8 cellular contexts compared by ENCODE assay signal in the genomic region with DNA sequence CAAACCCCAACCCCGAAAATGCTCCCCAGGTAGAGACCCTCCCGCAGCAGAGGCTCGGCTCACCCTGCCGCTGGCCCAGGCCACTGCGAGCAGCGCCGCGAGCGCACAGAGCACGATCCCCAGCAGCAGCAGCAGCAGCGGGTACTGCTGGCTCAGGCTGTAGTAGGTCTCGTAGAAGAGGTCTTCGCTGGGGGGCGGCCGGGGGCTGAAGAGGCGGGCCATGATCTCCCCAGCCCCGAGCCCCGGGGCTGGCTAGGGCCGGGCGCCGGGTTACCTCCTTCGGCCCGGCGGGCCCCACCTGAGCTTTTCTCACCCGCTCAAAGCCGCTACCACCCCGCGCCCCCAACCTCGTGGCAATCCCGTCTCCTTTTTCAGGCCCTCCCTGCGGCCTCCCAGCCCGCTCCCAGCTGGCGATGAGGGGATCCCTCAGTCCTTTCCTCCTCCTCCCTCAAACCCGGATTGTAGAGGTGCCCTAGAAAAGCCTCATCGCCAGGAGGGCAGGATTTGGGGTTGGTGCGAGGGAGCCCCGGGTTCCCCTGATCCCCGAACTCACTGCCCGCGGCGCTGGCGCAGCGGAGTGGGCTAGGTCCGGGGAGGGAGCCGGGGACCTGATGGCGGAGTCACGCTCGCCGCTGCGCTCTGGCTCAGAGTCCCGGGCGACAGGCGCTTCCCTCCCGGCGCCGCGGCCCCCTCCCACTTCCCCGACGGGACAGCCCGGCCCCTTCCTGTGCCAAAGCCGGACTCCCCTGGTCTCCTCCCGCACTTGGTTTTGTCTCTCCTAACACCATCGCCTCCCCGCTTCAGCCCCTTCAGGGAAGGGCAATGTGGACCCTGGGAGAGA. TPM values are rescaled to one million over a fixed set of nuclear protein-coding genes. Genes with fewer than 3 reads are reported as not detected.
A peak's percentile ranks its signal among the peaks of the same experiment; 100 is the strongest.
DNase-seq lines count a peak whose midpoint lies in the region; ATAC-seq and TF ChIP-seq lines count a peak whose summit lies in the region.

ADCY4 (minus strand) TSS at position 641 of the 841 bp plus-strand sequence; CDS start at position 222, 419 bp downstream.

- H3K4me1 Mint-ChIP-seq in naive B cell, result peaks cover 29 to 53% (median 35%) of the 10 kb centered on the region in 3 donors

- H3K27ac Mint-ChIP-seq in naive B cell, result peak within 1 kb of the TSS in 4 of 6 donors; percentile 24 to 83 (median 48)

- H3K9me3 ChIP-seq in SK-N-MC (ENCODE audit: low read depth, low read length), result no peaks in the 10 kb centered on the region

- H3K9ac ChIP-seq in SK-N-MC (ENCODE audit: insufficient read length), result peak within 1 kb of the TSS; percentile 63

- no peak for TF ChIP-seq CTCF in C4-2B (conservative IDR thresholded peaks at IDR 0.05)

- H3K27me3 Mint-ChIP-seq in naive B cell, result peaks cover 19 to 30% (median 20%) of the 10 kb centered on the region in 3 donors

- H3K4me3 Mint-ChIP-seq in naive B cell, result peak within 1 kb of the TSS; percentile 59 to 87 (median 80)

- H3K4me3 ChIP-seq in SK-N-MC, result peak within 1 kb of the TSS; percentile 84

- H3K36me3 ChIP-seq in SK-N-MC (ENCODE audit: insufficient read depth, low read length), result no peaks in the 10 kb centered on the region

- H3K27ac ChIP-seq in C4-2B (peak within 1 kb of the TSS; percentile 5; the same call in 1 of the 2 replicates), SK-N-MC (no peak within 1 kb of the TSS), epithelial cell of prostate (peak within 1 kb of the TSS; percentile 25)

- ATAC-seq in naive B cell (ENCODE audit: low read depth in 2 of 2) (peak in 1 of 2 donors; percentile 24), GM19035 (IDR thresholded peaks at IDR 0.05; ENCODE audit: unreplicated experiment) (no peak), HG02852 (IDR thresholded peaks at IDR 0.05; ENCODE audit: unreplicated experiment) (no peak)

- peaks cover 0 to 1% (median 0%) of the 10 kb centered on the region in 7 donors for H3K9me3 Mint-ChIP-seq in naive B cell

- DNase-seq in SK-N-MC (ENCODE audit: low read depth, low spot score) (no peak), epithelial cell of prostate (ENCODE audit: low read depth, low spot score) (no peak), naive B cell (no peak), AG08395 (ENCODE audit: low spot score) (no peak), NCI-H1436 (lab: John Stamatoyannopoulos, UW) (no peak)

- peaks cover 4 to 18% of the 10 kb centered on the region in 2 donors for H3K36me3 Mint-ChIP-seq in naive B cell

RNA-seq across cellular contexts. Expression of gene ADCY4, which starts in this region (rescaled TPM):
- under 1 TPM in 3 of 6 donors, not detected in 3; 0.29 to 0.53 (median 0.32) TPM for polyA plus RNA-seq in naive B cell (ENCODE audit: low read depth in 6 of 6)
